ENCODE assay signal across 1 cellular context in genomic region chr19:40055049-40055448, GRCh38.
TF ChIP-seq lines count a peak whose summit lies in the region.

No MANE protein-coding gene starts in this region.

TF ChIP-seq in GM12878, 131 proteins besides CTCF, POLR2A, EP300 and RAD21:
- TF ChIP-seq USF2 (IDR thresholded peaks at IDR 0.05; ENCODE audit: borderline replicate concordance, low read depth, low read length) (no peak), ZNF24 (IDR thresholded peaks at IDR 0.05) (no peak), BCLAF1 (IDR thresholded peaks at IDR 0.05) (no peak), HDGF (IDR thresholded peaks at IDR 0.05) (no peak), SP1 (IDR thresholded peaks at IDR 0.05; ENCODE audit: low read depth, low read length) (no peak), NBN (IDR thresholded peaks at IDR 0.05) (no peak), STAT1 (conservative IDR thresholded peaks at IDR 0.05) (no peak), KDM1A (IDR thresholded peaks at IDR 0.05; ENCODE audit: borderline replicate concordance) (no peak), PAX8 (IDR thresholded peaks at IDR 0.05) (no peak), BCL11A (IDR thresholded peaks at IDR 0.05; ENCODE audit: low read depth, low read length) (no peak), SMARCA5 (IDR thresholded peaks at IDR 0.05) (no peak), SREBF2 (IDR thresholded peaks at IDR 0.05; ENCODE audit: low read length) (no peak), ESRRA (IDR thresholded peaks at IDR 0.05; ENCODE audit: low read length) (no peak), ATF3 (IDR thresholded peaks at IDR 0.05; ENCODE audit: borderline replicate concordance, extremely low read depth, low read depth, low read length) (no peak), RB1 (IDR thresholded peaks at IDR 0.05; ENCODE audit: borderline replicate concordance) (no peak), POLR2AphosphoS2 (IDR thresholded peaks at IDR 0.05; ENCODE audit: low read depth, low read length) (no peak), BHLHE40 (IDR thresholded peaks at IDR 0.05; ENCODE audit: borderline replicate concordance in 1 of 2, low read depth in 2 of 2, low read length in 1 of 2) (no peak), FOXM1 (IDR thresholded peaks at IDR 0.05; ENCODE audit: low read depth, low read length) (no peak), ETV6 (conservative IDR thresholded peaks at IDR 0.05 in 1 of 2, IDR thresholded peaks at IDR 0.05 in 1 of 2; ENCODE audit: borderline replicate concordance in 1 of 2, low read depth in 1 of 2) (no peak), CUX1 (IDR thresholded peaks at IDR 0.05; ENCODE audit: insufficient replicate concordance, low read depth, low read length) (no peak)
